Comparison of ENCODE assay signal across 10 cellular contexts in genomic region chr11:101583180-101584128, GRCh38. TPM values are rescaled to one million over a fixed set of nuclear protein-coding genes. Genes with fewer than 3 reads are reported as not detected.
A peak's percentile ranks its signal among the peaks of the same experiment; 100 is the strongest.
DNase-seq lines count a peak whose midpoint lies in the region; ATAC-seq, FAIRE-seq and TF ChIP-seq lines count a peak whose summit lies in the region.
"Had no signal": no experiment of that assay in that cellular context is flagged by ENCODE, and none has a peak within 500 bp of the region (broad histone marks: within the 10 kb centered on the region; RNA-seq: fewer than 3 reads in every experiment).

TRPC6 (minus strand) TSS chr11:101584007; CDS start chr11:101583503, 504 bp downstream.

- WGBS in H9 (ENCODE audit: extremely low coverage, insufficient read length, low lambda C conversion rate): no CpG with 5 or more reads among the region's 83 CpGs
- under 1% methylated on average over 69 of the region's 83 CpGs for WGBS in smooth muscle cell (ENCODE audit: low lambda C conversion rate)

- H3K36me3 ChIP-seq in keratinocyte (ENCODE audit: control insufficient read depth in 2 of 2, extremely low read depth in 1 of 2, insufficient read depth in 2 of 2, low read length in 2 of 2) (no peaks in the 10 kb centered on the region), smooth muscle cell (ENCODE audit: low read depth) (no peaks in the 10 kb centered on the region)

- no peak within 1 kb of the TSS for H4K5ac ChIP-seq in H9 (ENCODE audit: insufficient read length, low read depth, low read length)

- peak; percentile 78 for DNase-seq in H9
- peak; percentile 85 for DNase-seq in chondrocyte (ENCODE audit: low spot score)
- DNase-seq in keratinocyte (ENCODE audit: low read depth, low spot score): no peak
- no peak for DNase-seq in smooth muscle cell (lab: John Stamatoyannopoulos, UW; ENCODE audit: unreplicated experiment)
- DNase-seq in T-cell: no peak
- DNase-seq: activated CD4-positive, CD25-positive, alpha-beta regulatory T cell treated with anti-CD3 and anti-CD28 coated beads, Interleukin-2, amount 50 U/mL, for 72 hours had no signal

- H3K23me2 ChIP-seq in H9 (ENCODE audit: insufficient read length, low read depth, low read length, poor library complexity, severe bottlenecking): peaks cover 8% of the 10 kb centered on the region

- H3K9me3 Mint-ChIP-seq in H9 (peaks cover 0 to 7% of the 10 kb centered on the region in 2 experiments; a peak in 2 of 5 replicates), chondrocyte (ENCODE audit: low read depth) (peaks cover 7% of the 10 kb centered on the region), T-cell (peaks cover 5 to 11% (median 10%) of the 10 kb centered on the region in 3 donors)

- H3K56ac ChIP-seq in H9 (ENCODE audit: insufficient read length, low read depth, low read length): no peak within 1 kb of the TSS

- CTCF ChIA-PET in T-cell (lab: Charles Lee): interaction anchor here in 1 of 2 donors (0.5 kb wide), 1 partner anchor 14 kb away, joined by 5 read pairs; no protein-coding TSS in a partner anchor

- H3K9ac ChIP-seq in H9 (ENCODE audit: extremely low read depth, insufficient read length, low read length) (peak within 1 kb of the TSS; percentile 6), keratinocyte (ENCODE audit: control insufficient read depth, extremely low read depth, insufficient read depth, low read length) (peak within 1 kb of the TSS; percentile 37), smooth muscle cell (ENCODE audit: low read depth) (no peak within 1 kb of the TSS)
- H3K9ac ChIP-seq: KMS-11 had no signal

- dilution Hi-C loops in keratinocyte (cut with MboI; ENCODE audit: extremely low pct_ligation_motif_present, low sequenced_read_pairs): no loop called here

- H3K79me2 ChIP-seq in H9 (ENCODE audit: insufficient read depth, low read length) (no peaks in the 10 kb centered on the region), keratinocyte (ENCODE audit: control insufficient read depth, insufficient read depth, low read length) (no peaks in the 10 kb centered on the region), smooth muscle cell (ENCODE audit: low read depth) (no peaks in the 10 kb centered on the region)

- peak within 1 kb of the TSS; percentile 43 to 79 (median 61) for H3K4me3 ChIP-seq in keratinocyte (ENCODE audit: control insufficient read depth in 2 of 3, extremely low read depth in 1 of 3, insufficient read depth in 2 of 3, low read depth in 1 of 3, low read length in 3 of 3)
- peak within 1 kb of the TSS; percentile 63 for H3K4me3 ChIP-seq in smooth muscle cell

- H3T11ph ChIP-seq in H9 (ENCODE audit: low read length): no peak within 1 kb of the TSS

- H4K20me1 ChIP-seq in H9 (ENCODE audit: control insufficient read depth, insufficient read depth, insufficient read length) (no peaks in the 10 kb centered on the region), keratinocyte (ENCODE audit: control insufficient read depth, extremely low read depth, insufficient read depth, low read length) (no peaks in the 10 kb centered on the region), smooth muscle cell (ENCODE audit: low read depth) (no peaks in the 10 kb centered on the region)

- peak within 1 kb of the TSS; percentile 63 for H3K4me2 ChIP-seq in H9 (ENCODE audit: insufficient read depth, insufficient read length, low read length)
- peak within 1 kb of the TSS; percentile 83 for H3K4me2 ChIP-seq in keratinocyte (ENCODE audit: control insufficient read depth, extremely low read depth, insufficient read depth, low read depth, low read length)
- H3K4me2 ChIP-seq in smooth muscle cell: peak within 1 kb of the TSS; percentile 98
- H3K4me2 ChIP-seq: KMS-11 had no signal

- no peak within 1 kb of the TSS for H4K8ac ChIP-seq in H9 (replicated peaks; ENCODE audit: insufficient read length, low read depth, low read length)

- no peak within 1 kb of the TSS for H2BK12ac ChIP-seq in H9 (ENCODE audit: insufficient read length, low read depth, low read length)

- H3K27ac Mint-ChIP-seq in H9 (no peak within 1 kb of the TSS), chondrocyte (ENCODE audit: unreplicated experiment) (no peak within 1 kb of the TSS), T-cell (no peak within 1 kb of the TSS)

- no peak within 1 kb of the TSS for H2BK5ac ChIP-seq in H9 (ENCODE audit: insufficient read length, low read length)

- H2AFZ ChIP-seq in H9 (ENCODE audit: low read length) (no peak within 1 kb of the TSS), keratinocyte (ENCODE audit: control insufficient read depth, low read length) (peak within 1 kb of the TSS; percentile 94), smooth muscle cell (ENCODE audit: low read depth) (peak within 1 kb of the TSS; percentile 95)

- peak within 1 kb of the TSS; percentile 56 for H3K18ac ChIP-seq in H9 (ENCODE audit: insufficient read length, low read depth, low read length)

- peak; percentile 56 for FAIRE-seq in keratinocyte (lab: Jason Lieb, UNC)

- no peaks in the 10 kb centered on the region for H3K79me1 ChIP-seq in H9 (ENCODE audit: insufficient read depth, low read depth, low read length, poor library complexity, severe bottlenecking)

- H3K4me1 Mint-ChIP-seq in H9: peaks cover 16 to 24% of the 10 kb centered on the region in 2 experiments
- H3K4me1 Mint-ChIP-seq in chondrocyte (ENCODE audit: low read depth): peaks cover 13% of the 10 kb centered on the region
- H3K4me1 Mint-ChIP-seq in T-cell: no peaks in the 10 kb centered on the region

- no peak within 1 kb of the TSS for H3K23ac ChIP-seq in H9 (ENCODE audit: insufficient read length, low read depth, low read length)

- H3K27ac ChIP-seq in H9 (ENCODE audit: insufficient read length, low read depth, low read length): no peak within 1 kb of the TSS
- H3K27ac ChIP-seq in keratinocyte (ENCODE audit: control insufficient read depth, insufficient read depth, low read length): no peak within 1 kb of the TSS
- no peak within 1 kb of the TSS for H3K27ac ChIP-seq in smooth muscle cell (ENCODE audit: low read depth)
- H3K27ac ChIP-seq: KMS-11 had no signal

- H2BK120ac ChIP-seq in H9 (ENCODE audit: low read depth, low read length, poor library complexity, severe bottlenecking): no peak within 1 kb of the TSS

- no peak within 1 kb of the TSS for H2BK20ac ChIP-seq in H9 (ENCODE audit: low read depth, low read length, poor library complexity, severe bottlenecking)

- H3K9me1 ChIP-seq in keratinocyte (ENCODE audit: control insufficient read depth, extremely low read depth, insufficient read depth, low read length): no peaks in the 10 kb centered on the region

- peaks cover 44% of the 10 kb centered on the region for H3K27me3 Mint-ChIP-seq in H9 (ENCODE audit: low read depth)
- peaks cover 64% of the 10 kb centered on the region for H3K27me3 Mint-ChIP-seq in chondrocyte (ENCODE audit: low read depth)
- peaks cover 20 to 23% of the 10 kb centered on the region in 2 donors for H3K27me3 Mint-ChIP-seq in T-cell

- no peaks in the 10 kb centered on the region for H3F3A ChIP-seq in smooth muscle cell (ENCODE audit: low read depth)

- no peak within 1 kb of the TSS for H3K4ac ChIP-seq in H9 (ENCODE audit: low read depth, low read length)

- H3K4me1 ChIP-seq in H9 (ENCODE audit: insufficient read depth, low read length) (no peaks in the 10 kb centered on the region; the same call in 1 of the 2 replicates), keratinocyte (ENCODE audit: control insufficient read depth, extremely low read depth, insufficient read depth, low read length) (peaks cover 5% of the 10 kb centered on the region), smooth muscle cell (ENCODE audit: low read depth) (no peaks in the 10 kb centered on the region)

- H3K4me3 Mint-ChIP-seq in H9 (peak within 1 kb of the TSS; percentile 84 to 89), chondrocyte (ENCODE audit: unreplicated experiment) (peak within 1 kb of the TSS; percentile 62), T-cell (no peak within 1 kb of the TSS)

- ATAC-seq in GM18498 (IDR thresholded peaks at IDR 0.05; ENCODE audit: unreplicated experiment) (no peak), GM21619 (IDR thresholded peaks at IDR 0.05; ENCODE audit: unreplicated experiment) (no peak), HG02571 (IDR thresholded peaks at IDR 0.05; ENCODE audit: unreplicated experiment) (no peak), T-cell (replicated peaks in 1 of 4) (no peak)

- H3K14ac ChIP-seq in H9 (ENCODE audit: insufficient read depth, low read length): 0 out of 2 replicates have a peak within 1 kb of the TSS, but pooled peaks have one; percentile 24

- no peak within 1 kb of the TSS for H2AK5ac ChIP-seq in H9 (ENCODE audit: insufficient read length, low read length)

- no peak within 1 kb of the TSS for H4K91ac ChIP-seq in H9 (ENCODE audit: insufficient read length, low read depth, low read length)

- H2BK15ac ChIP-seq in H9 (ENCODE audit: low read depth, low read length): no peak within 1 kb of the TSS

- H3K27me3 ChIP-seq in H9 (ENCODE audit: insufficient read depth, low read length) (peaks cover 15% of the 10 kb centered on the region), keratinocyte (ENCODE audit: control insufficient read depth, extremely low read depth, insufficient read depth, low read length) (peaks cover 21% of the 10 kb centered on the region), smooth muscle cell (ENCODE audit: low read depth) (peaks cover 81% of the 10 kb centered on the region)

- POLR2A ChIA-PET in T-cell (lab: Charles Lee): no interaction called here

- H3K9me3 ChIP-seq in H9 (ENCODE audit: control insufficient read depth, low read depth, low read length): no peaks in the 10 kb centered on the region
- H3K9me3 ChIP-seq in keratinocyte (ENCODE audit: control insufficient read depth, low read depth, low read length): no peaks in the 10 kb centered on the region
- H3K9me3 ChIP-seq in smooth muscle cell (replicated peaks; ENCODE audit: low read depth): no peaks in the 10 kb centered on the region

- H3K36me3 Mint-ChIP-seq in H9 (ENCODE audit: insufficient read depth in 1 of 3, low read depth in 3 of 3) (peaks cover 0 to 8% (median 8%) of the 10 kb centered on the region in 3 experiments; a peak in 4 of 7 replicates), chondrocyte (ENCODE audit: low read depth) (peaks cover 3% of the 10 kb centered on the region), T-cell (no peaks in the 10 kb centered on the region)

- TF ChIP-seq CTCF in H9 (conservative IDR thresholded peaks at IDR 0.05): no peak
- TF ChIP-seq CTCF in chondrocyte (IDR thresholded peaks at IDR 0.05): no peak
- TF ChIP-seq CTCF in keratinocyte (optimal IDR thresholded peaks at IDR 0.05 in 1 of 3, IDR thresholded peaks at IDR 0.05 in 1 of 3, conservative IDR thresholded peaks at IDR 0.05 in 1 of 3; ENCODE audit: extremely low read depth in 1 of 3, insufficient read depth in 2 of 3, low read length in 3 of 3): no peak
- no peak for TF ChIP-seq CTCF in smooth muscle cell (IDR thresholded peaks at IDR 0.05; ENCODE audit: borderline replicate concordance, insufficient read depth, poor library complexity, severe bottlenecking)

RNA-seq across cellular contexts. Expression of gene TRPC6, which starts in this region (rescaled TPM):
- 12.5 and 14.4 TPM in 2 replicates for total RNA-seq in H9 (2021)
- 0.36 to 0.47 TPM (median 0.46 TPM) in 3 replicates for total RNA-seq in chondrocyte
- polyA plus RNA-seq in keratinocyte: 0.04 to 0.12 TPM (median 0.04 TPM) in 3 replicates
- polyA plus RNA-seq in keratinocyte (2011; ENCODE audit: low read depth): not detected
- 0.04 and 0.09 TPM in 2 replicates for polyA plus RNA-seq in keratinocyte (2011; cell fraction: cytosol; rRNA removed)
- polyA plus RNA-seq in keratinocyte (2011; cell fraction: nucleus; rRNA removed): 0.05 and 0.08 TPM in 2 replicates
- polyA plus RNA-seq in keratinocyte (2012; ENCODE audit: low replicate concordance): 0.02 and 0.06 TPM in 2 replicates
- 0.06 to 0.10 TPM in 2 of 3 replicates, not detected in the other for polyA minus RNA-seq in keratinocyte
- polyA minus RNA-seq in keratinocyte (2011; cell fraction: cytosol; rRNA and poly(A)+ RNA removed): not detected
- 0.11 and 0.16 TPM in 2 replicates for polyA minus RNA-seq in keratinocyte (2011; cell fraction: nucleus; rRNA and poly(A)+ RNA removed)
- total RNA-seq in smooth muscle cell: 0.18 and 0.31 TPM in 2 replicates
- not detected in 2 replicates for polyA plus RNA-seq in smooth muscle cell
- total RNA-seq in T-cell: not detected

Comparison
In these comparisons a context has a peak if more than half of its experiments do, and no peak if none do; other contexts are left out.
1. Peak in DNase-seq in chondrocyte; RNA of the gene not detected or under 1 TPM.
2. H3K4me3 Mint-ChIP-seq: peak in H9 (2 of 2) and chondrocyte (single experiment); none in T-cell (0 of 3).
3. Peak in every context shown above with its lines, with median percentiles within 50 percentile points of each other: H3K4me2 ChIP-seq.